Comparison of ENCODE assay signal across 1 cellular context in the genomic region with DNA sequence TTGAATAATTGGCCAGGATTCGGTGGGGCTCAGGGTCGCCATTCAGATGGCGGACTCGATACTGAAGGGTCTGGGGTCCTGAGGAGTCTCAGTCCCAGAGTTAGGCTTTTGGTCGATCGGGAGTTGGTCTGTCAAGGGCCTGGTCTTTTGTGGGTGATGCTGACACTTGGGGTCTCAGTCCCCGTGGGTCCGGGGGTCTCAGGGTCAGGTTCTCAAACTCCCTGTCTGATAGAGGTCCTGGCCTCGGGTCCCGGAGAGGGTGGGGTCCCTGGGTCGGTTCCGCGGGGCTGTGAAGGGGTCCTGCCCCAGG.
TF ChIP-seq lines count a peak whose summit lies in the region.

No MANE protein-coding gene starts in this region.

TF ChIP-seq in endothelial cell of umbilical vein, 7 proteins besides CTCF, POLR2A, EP300 and RAD21:
- TF ChIP-seq FOS (IDR thresholded peaks at IDR 0.05; ENCODE audit: borderline replicate concordance, insufficient read depth, low read length) (no peak), MYC (IDR thresholded peaks at IDR 0.05; ENCODE audit: low read depth, low read length) (no peak), JUN (IDR thresholded peaks at IDR 0.05; ENCODE audit: borderline replicate concordance, insufficient read depth, insufficient read length, low read depth) (no peak), EZH2 (IDR thresholded peaks at IDR 0.05; ENCODE audit: borderline replicate concordance, low read depth, low read length, severe bottlenecking) (no peak), POLR2AphosphoS5 (IDR thresholded peaks at IDR 0.05; ENCODE audit: insufficient read depth, low read depth, low read length) (no peak), GATA2 (IDR thresholded peaks at IDR 0.05; ENCODE audit: insufficient read depth, insufficient read length, low read depth, low read length) (no peak)
- TF ChIP-seq, protein P1, sequence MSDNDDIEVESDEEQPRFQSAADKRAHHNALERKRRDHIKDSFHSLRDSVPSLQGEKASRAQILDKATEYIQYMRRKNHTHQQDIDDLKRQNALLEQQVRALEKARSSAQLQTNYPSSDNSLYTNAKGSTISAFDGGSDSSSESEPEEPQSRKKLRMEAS (IDR thresholded peaks at IDR 0.05; ENCODE audit: insufficient read depth, insufficient read length) = no peak
